Comparison of ENCODE assay signal across 8 cellular contexts in genomic region chr12:76348079-76348901, GRCh38. TPM values are rescaled to one million over a fixed set of nuclear protein-coding genes. Genes with fewer than 3 reads are reported as not detected.
A peak's percentile ranks its signal among the peaks of the same experiment; 100 is the strongest.
DNase-seq lines count a peak whose midpoint lies in the region; ATAC-seq and TF ChIP-seq lines count a peak whose summit lies in the region.

TSS of gene BBS10 (minus strand) at chr12:76348415. CDS start at chr12:76348358, 57 bp downstream.

- WGBS in liver, result 2% methylated on average over 49 of the region's 49 CpGs

- H3K9me3 ChIP-seq in liver (ENCODE audit: control insufficient read depth in 4 of 4, low read length in 3 of 4), result no peaks in the 10 kb centered on the region

- H3K27ac ChIP-seq in liver (ENCODE audit: low read depth in 1 of 2, low read length in 2 of 2), result peak within 1 kb of the TSS; percentile 63 to 82

- ATAC-seq in HG03460 (IDR thresholded peaks at IDR 0.05; ENCODE audit: unreplicated experiment), result peak; percentile 98

- H3K4me3 ChIP-seq in liver (ENCODE audit: low read depth in 1 of 3, low read length in 3 of 3), result peak within 1 kb of the TSS; percentile 81 to 97 (median 91)

- no peaks in the 10 kb centered on the region for H3K36me3 ChIP-seq in liver (ENCODE audit: control insufficient read depth in 4 of 4, insufficient read depth in 3 of 4, low read depth in 1 of 4, low read length in 3 of 4)

- TF ChIP-seq CTCF in liver (IDR thresholded peaks at IDR 0.05; ENCODE audit: low read depth, low read length, missing input control), result peak; percentile 33

- DNase-seq in C1 segment of cervical spinal cord (lab: John Stamatoyannopoulos, UW), result peak; percentile 66 to 94 (median 88)
- DNase-seq in GM19240 (ENCODE audit: insufficient read length, low spot score), result peak; percentile 62
- DNase-seq in NCI-H524 treated with DMSO at 0.1 percent for 48 hours (lab: John Stamatoyannopoulos, UW), result peak; percentile 75
- peak; percentile 81 for DNase-seq in activated CD4-positive, alpha-beta T cell treated with anti-CD3 and anti-CD28 coated beads, Interleukin-2, amount 50 U/mL, for 1 hour
- peak; percentile 76 to 90 for DNase-seq in dermis microvascular lymphatic vessel endothelial cell (ENCODE audit: low read depth in 2 of 2)
- peak; percentile 91 for DNase-seq in stimulated activated CD4-positive, alpha-beta T cell treated with anti-CD3 and anti-CD28 coated beads, Interleukin-4, amount 100 ng/mL, for 24 hours

- TF ChIP-seq RAD21 in liver (IDR thresholded peaks at IDR 0.05), result peak; percentile 61 to 68

- H3K4me1 ChIP-seq in liver (ENCODE audit: control insufficient read depth in 4 of 4, insufficient read depth in 4 of 4, low read length in 3 of 4), result peaks cover 2 to 29% (median 21%) of the 10 kb centered on the region in 4 donors

- peak within 1 kb of the TSS; percentile 70 to 90 for H3K9ac ChIP-seq in liver (ENCODE audit: low read depth in 1 of 2, low read length in 2 of 2)

- H3K27me3 ChIP-seq in liver (ENCODE audit: control insufficient read depth in 4 of 4, insufficient read depth in 4 of 4, low read length in 3 of 4), result no peaks in the 10 kb centered on the region

TF ChIP-seq in liver, 16 proteins besides CTCF, POLR2A, EP300 and RAD21:
- TF ChIP-seq TAF1 (conservative IDR thresholded peaks at IDR 0.05), result peak; percentile 53
- TF ChIP-seq ATF3 (IDR thresholded peaks at IDR 0.05), result no peak
- TF ChIP-seq FOXA1 (IDR thresholded peaks at IDR 0.05), result no peak
- TF ChIP-seq GABPA (IDR thresholded peaks at IDR 0.05 in 1 of 2, conservative IDR thresholded peaks at IDR 0.05 in 1 of 2), result peak; percentile 91 to 97
- peak; percentile 33 for TF ChIP-seq SP1 (IDR thresholded peaks at IDR 0.05)
- TF ChIP-seq HNF4A (conservative IDR thresholded peaks at IDR 0.05), result no peak
- TF ChIP-seq HNF4G (IDR thresholded peaks at IDR 0.05), result no peak
- TF ChIP-seq EGR1 (IDR thresholded peaks at IDR 0.05; ENCODE audit: low read depth in 2 of 2), result peak in 1 of 2 donors; percentile 28
- TF ChIP-seq ZBTB33 (IDR thresholded peaks at IDR 0.05), result no peak
- TF ChIP-seq NR2F2 (IDR thresholded peaks at IDR 0.05), result no peak
- peak; percentile 51 for TF ChIP-seq REST (IDR thresholded peaks at IDR 0.05)
- no peak for TF ChIP-seq JUND (IDR thresholded peaks at IDR 0.05)
- peak; percentile 78 for TF ChIP-seq YY1 (IDR thresholded peaks at IDR 0.05)
- peak; percentile 87 for TF ChIP-seq MAX (IDR thresholded peaks at IDR 0.05)
- TF ChIP-seq RXRA (IDR thresholded peaks at IDR 0.05), result peak; percentile 10 to 36
- peak; percentile 26 for TF ChIP-seq FOXA2 (IDR thresholded peaks at IDR 0.05)

RNA-seq across cellular contexts. Expression of gene BBS10, which starts in this region (rescaled TPM):
- total RNA-seq in dermis microvascular lymphatic vessel endothelial cell (8.6 and 9.2 TPM in 2 replicates), liver (1 to 10 TPM; 4.7 to 6.7 TPM)
- polyA plus RNA-seq in liver, result 1 to 10 TPM; 2.5 to 3.3 TPM

Comparison
In these comparisons a context has a peak if more than half of its experiments do, and no peak if none do; other contexts are left out.
1. Peak in every context shown above with its lines: DNase-seq, ATAC-seq, H3K4me3 ChIP-seq and H3K27ac ChIP-seq.